In the genomic region with DNA sequence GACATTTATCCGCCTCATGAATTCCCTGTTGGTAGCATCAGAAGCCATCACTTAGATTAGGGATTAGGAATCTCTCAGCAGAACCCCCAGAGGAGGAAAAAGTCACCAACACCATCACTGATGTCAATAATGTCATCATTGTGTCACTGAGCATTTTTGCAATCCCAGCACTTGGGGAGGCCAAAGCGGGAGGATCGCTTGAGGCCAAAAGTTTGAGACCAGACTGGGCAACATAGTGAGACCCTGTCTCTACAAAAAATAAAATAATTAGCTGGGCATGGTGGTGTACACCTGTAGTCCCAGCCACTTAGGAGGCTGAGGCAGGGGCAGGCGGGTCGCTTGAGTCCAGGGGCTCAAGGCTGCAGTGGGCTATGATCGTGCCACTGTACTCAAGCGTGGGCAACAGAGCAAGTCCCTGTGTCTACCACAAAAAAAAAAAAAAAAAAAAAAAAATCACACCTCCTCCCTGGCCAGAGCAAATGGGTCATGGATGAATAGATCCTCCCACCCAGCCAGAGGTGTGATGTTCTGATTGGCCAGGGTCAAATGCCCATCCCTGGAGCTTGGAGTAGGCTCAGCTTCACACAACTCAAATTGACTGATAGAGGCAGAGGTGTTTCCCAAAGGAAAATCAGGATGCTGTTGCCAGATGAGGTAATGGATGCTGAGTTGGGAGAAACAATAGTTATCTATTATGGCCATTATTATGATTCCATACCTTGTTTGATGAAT, we compare ENCODE assay signal across 17 cellular contexts. TPM values are rescaled to one million over a fixed set of nuclear protein-coding genes. Genes with fewer than 3 reads are reported as not detected.
DNase-seq lines count a peak whose midpoint lies in the region; ATAC-seq, FAIRE-seq and TF ChIP-seq lines count a peak whose summit lies in the region.
"Had no signal": no experiment of that assay in that cellular context is flagged by ENCODE, and none has a peak within 500 bp of the region (broad histone marks: within the 10 kb centered on the region; RNA-seq: fewer than 3 reads in every experiment).

No MANE protein-coding gene starts in this region.

- H3K9ac ChIP-seq in BLaER1 = no peak overlapping the region

- H3K9me3 Mint-ChIP-seq in GM23338 (no peaks in the 10 kb centered on the region; the same call in 2 of the 3 replicates), WTC11 (peaks cover 10% of the 10 kb centered on the region)

- no peaks in the 10 kb centered on the region for H3K36me3 ChIP-seq in BLaER1
- no peaks in the 10 kb centered on the region for H3K36me3 ChIP-seq in GM23338 (ENCODE audit: insufficient read depth)

- H3K9me2 ChIP-seq in GM23338 (ENCODE audit: insufficient read depth) = no peaks in the 10 kb centered on the region

- DNase-seq in GM23338 (ENCODE audit: low spot score) (peak; percentile 30), WTC11 (ENCODE audit: low spot score) (no peak), iPS-NIHi7 (ENCODE audit: extremely low spot score) (peak; percentile 34), D721Med (ENCODE audit: insufficient read length, low spot score) (no peak), HUDEP-2 (lab: John Stamatoyannopoulos, UW; ENCODE audit: unreplicated experiment in 76 of 76) (no peak), NCI-H1105 (lab: John Stamatoyannopoulos, UW) (no peak)
- DNase-seq: Calu3; CD4-positive, alpha-beta memory T cell; EL; NCI-H1417; NCI-H1694 treated with DMSO at 0.1 percent for 48 hours; NCI-H2081 treated with DMSO at 0.1 percent for 48 hours had no signal

- ATAC-seq in GM23338 = peak; percentile 65
- peak; percentile 70 for ATAC-seq in WTC11
- ATAC-seq: Right ventricle myocardium inferior had no signal

- no peak overlapping the region for H3K27ac Mint-ChIP-seq in GM23338
- no peak overlapping the region for H3K27ac Mint-ChIP-seq in WTC11
- H3K27ac Mint-ChIP-seq: CD4-positive, alpha-beta memory T cell; T-helper 1 cell treated with Interleukin-12 subunit alpha and Interleukin-12 subunit beta and Interleukin-4 antibody, amounts not matched to agents 30 μg/mL and 1 μg/mL, for 36 hours had no signal

- CTCF ChIA-PET in WTC11 (lab: Charles Lee) = interaction anchor here (0.7 to 1.5 kb wide), 7 partner anchors 13 to 177 kb away, joined by 3 to 13 read pairs (median 3); no protein-coding TSS in a partner anchor

- H2AFZ ChIP-seq in GM23338 = no peak overlapping the region

- no peaks in the 10 kb centered on the region for H3K79me2 ChIP-seq in GM23338 (replicated peaks; ENCODE audit: insufficient read depth)

- H3K4me2 ChIP-seq in BLaER1 = peak overlapping the region; percentile 55
- no peak overlapping the region for H3K4me2 ChIP-seq in GM23338

- no peaks in the 10 kb centered on the region for H3K9me3 ChIP-seq in BLaER1

- H4K20me1 ChIP-seq in BLaER1 (no peaks in the 10 kb centered on the region), GM23338 (replicated peaks; ENCODE audit: insufficient read depth) (no peaks in the 10 kb centered on the region)

- H3F3A ChIP-seq in GM23338 (replicated peaks; ENCODE audit: low read depth) = no peaks in the 10 kb centered on the region

- H3K36me3 Mint-ChIP-seq in GM23338 (ENCODE audit: low read depth) = no peaks in the 10 kb centered on the region
- no peaks in the 10 kb centered on the region for H3K36me3 Mint-ChIP-seq in WTC11
- H3K36me3 Mint-ChIP-seq: CD4-positive, alpha-beta memory T cell had no signal

- TF ChIP-seq CTCF in GM23338 (conservative IDR thresholded peaks at IDR 0.05; ENCODE audit: low read depth in 2 of 2) (no peak), WTC11 (IDR thresholded peaks at IDR 0.05) (no peak), D721Med (IDR thresholded peaks at IDR 0.05; ENCODE audit: insufficient read depth, missing control alignments) (no peak)

- no peaks in the 10 kb centered on the region for H3K27me3 ChIP-seq in BLaER1
- no peaks in the 10 kb centered on the region for H3K27me3 ChIP-seq in GM23338 (ENCODE audit: insufficient read depth)

- POLR2A ChIA-PET in WTC11 (lab: Charles Lee) = no interaction called here

- peaks cover 9% of the 10 kb centered on the region for H3K27me3 Mint-ChIP-seq in GM23338 (ENCODE audit: insufficient read depth, low read depth, poor library complexity)
- peaks cover 8% of the 10 kb centered on the region for H3K27me3 Mint-ChIP-seq in WTC11 (ENCODE audit: low read depth)

- no peaks in the 10 kb centered on the region for H3K4me1 Mint-ChIP-seq in GM23338
- no peaks in the 10 kb centered on the region for H3K4me1 Mint-ChIP-seq in WTC11
- H3K4me1 Mint-ChIP-seq: CD4-positive, alpha-beta memory T cell had no signal

- H3K4me3 ChIP-seq in BLaER1 (no peak overlapping the region), GM23338 (no peak overlapping the region)

- FAIRE-seq in D721Med (lab: Jason Lieb, UNC) = no peak

- H3K4me3 Mint-ChIP-seq in GM23338 (no peak overlapping the region), WTC11 (no peak overlapping the region)
- H3K4me3 Mint-ChIP-seq: CD4-positive, alpha-beta memory T cell; T-helper 1 cell treated with Interleukin-12 subunit alpha and Interleukin-12 subunit beta and Interleukin-4 antibody, amounts not matched to agents 30 μg/mL and 1 μg/mL, for 36 hours had no signal

- H3K4me1 ChIP-seq in BLaER1 (peaks cover 16% of the 10 kb centered on the region), GM23338 (ENCODE audit: insufficient read depth) (no peaks in the 10 kb centered on the region)

- no peak overlapping the region for H3K27ac ChIP-seq in BLaER1
- no peak overlapping the region for H3K27ac ChIP-seq in GM23338 (ENCODE audit: low read depth)

TF ChIP-seq in GM23338, 12 proteins besides CTCF, POLR2A, EP300 and RAD21 (continues in another document):
- TF ChIP-seq, protein P1, sequence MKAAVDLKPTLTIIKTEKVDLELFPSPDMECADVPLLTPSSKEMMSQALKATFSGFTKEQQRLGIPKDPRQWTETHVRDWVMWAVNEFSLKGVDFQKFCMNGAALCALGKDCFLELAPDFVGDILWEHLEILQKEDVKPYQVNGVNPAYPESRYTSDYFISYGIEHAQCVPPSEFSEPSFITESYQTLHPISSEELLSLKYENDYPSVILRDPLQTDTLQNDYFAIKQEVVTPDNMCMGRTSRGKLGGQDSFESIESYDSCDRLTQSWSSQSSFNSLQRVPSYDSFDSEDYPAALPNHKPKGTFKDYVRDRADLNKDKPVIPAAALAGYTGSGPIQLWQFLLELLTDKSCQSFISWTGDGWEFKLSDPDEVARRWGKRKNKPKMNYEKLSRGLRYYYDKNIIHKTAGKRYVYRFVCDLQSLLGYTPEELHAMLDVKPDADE (IDR thresholded peaks at IDR 0.05) = no peak
- TF ChIP-seq NANOG (IDR thresholded peaks at IDR 0.05; ENCODE audit: borderline replicate concordance) = no peak
- no peak for TF ChIP-seq STAT1 (IDR thresholded peaks at IDR 0.05; ENCODE audit: unreplicated experiment)
- TF ChIP-seq CREB1 (CRISPR knock-in tag; IDR thresholded peaks at IDR 0.05; ENCODE audit: low read depth) = no peak

TF ChIP-seq in WTC11, 78 proteins besides CTCF, POLR2A, EP300 and RAD21:
- peak; percentile 80; the same call in 1 of the 2 replicates for TF ChIP-seq ZNF121 (CRISPR knock-in tag; IDR thresholded peaks at IDR 0.05)
- no peak for TF ChIP-seq ZNF423 (CRISPR knock-in tag; IDR thresholded peaks at IDR 0.05)

RNA-seq across cellular contexts. Expression of a gene that starts 31.6 kb away (rescaled TPM):
- total RNA-seq in GM23338 (2014; rRNA removed; shearing (Covaris generic)) = 0.45 TPM in 1 of 2 replicates, not detected in the other
- polyA plus RNA-seq in GM23338 (2016; fragmentation: Nextera tagmentation; extraction: Ambion mirVana) = not detected in 2 replicates
- total RNA-seq in WTC11 (2021) = 0.11 TPM in 1 of 3 replicates, not detected in the others
- total RNA-seq: MCF 10A had no signal
- polyA plus RNA-seq: CD4-positive, alpha-beta memory T cell had no signal

RNA-seq across cellular contexts. Expression of a gene that starts 38.4 kb away (rescaled TPM):
- total RNA-seq in GM23338 (2014; rRNA removed; shearing (Covaris generic)) = 0.08 TPM in 1 of 2 replicates, not detected in the other
- polyA plus RNA-seq in GM23338 (2016; fragmentation: Nextera tagmentation; extraction: Ambion mirVana) = 0.15 and 0.26 TPM in 2 replicates
- total RNA-seq in WTC11 (2021) = 0.09 to 0.18 TPM (median 0.13 TPM) in 3 replicates
- total RNA-seq: Calu3, MCF 10A, Right ventricle myocardium inferior had no signal
- polyA plus RNA-seq: BJ had no signal

Comparison
In these comparisons a context has a peak if more than half of its experiments do, and no peak if none do; other contexts are left out.
1. DNase-seq: peak in GM23338 (single experiment) and iPS-NIHi7 (single experiment); none in WTC11 (single experiment), D721Med (single experiment), HUDEP-2 (0 of 76) and NCI-H1105 (single experiment).